7 cellular contexts compared by ENCODE assay signal in the genomic region with DNA sequence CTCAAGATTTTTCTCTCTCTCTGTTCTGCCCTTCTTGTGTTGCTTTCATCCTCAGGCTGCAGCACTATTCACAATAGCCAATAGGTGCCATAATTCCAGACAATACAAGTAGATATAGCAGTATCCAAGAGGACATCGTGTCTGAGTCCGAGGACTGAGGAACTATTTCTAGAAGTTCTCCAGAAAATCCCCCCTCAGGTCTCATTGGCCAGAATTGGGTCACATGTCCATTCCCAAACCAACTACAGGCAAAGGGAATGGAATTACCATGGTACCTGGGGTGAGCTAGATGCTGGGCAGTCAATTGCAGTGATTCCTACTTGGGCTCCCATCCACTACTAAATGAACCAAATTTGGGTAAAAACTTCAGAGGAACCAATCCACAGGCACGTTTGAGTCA.
"Had no signal": no experiment of that assay in that cellular context is flagged by ENCODE, and none has a peak within 500 bp of the region (broad histone marks: within the 10 kb centered on the region; RNA-seq: fewer than 3 reads in every experiment).

No MANE protein-coding gene starts in this region.

- ATAC-seq: HepG2 had no signal

- H3K4me3 Mint-ChIP-seq: IgD-negative memory B cell had no signal

- H3K27me3 Mint-ChIP-seq: IgD-negative memory B cell had no signal

- H3K27ac ChIP-seq: HL-60 had no signal

- DNase-seq: IMR-90, KBM-7, KG1 had no signal

- FAIRE-seq: HepG2, HTR-8/SVneo had no signal

- H3K27ac Mint-ChIP-seq: IgD-negative memory B cell had no signal
